ENCODE assay signal across 25 cellular contexts in genomic region chr10:14456218-14456869, GRCh38.
DNase-seq lines count a peak whose midpoint lies in the region; ATAC-seq and TF ChIP-seq lines count a peak whose summit lies in the region.
"Had no signal": no experiment of that assay in that cellular context is flagged by ENCODE, and none has a peak within 500 bp of the region (broad histone marks: within the 10 kb centered on the region; RNA-seq: fewer than 3 reads in every experiment).

No MANE protein-coding gene starts in this region.

- TF ChIP-seq CTCF in vagina (IDR thresholded peaks at IDR 0.05): no peak
- no peak for TF ChIP-seq CTCF in WTC11 (IDR thresholded peaks at IDR 0.05)

- H3K36me3 ChIP-seq in vagina: no peaks in the 10 kb centered on the region
- H3K36me3 ChIP-seq: BE2C, MG63, tibial nerve had no signal

- CTCF ChIA-PET in WTC11 (lab: Charles Lee): no interaction called here

- DNase-seq in SKM-1 treated with dmso at 0.1 percent for 144 hours (lab: John Stamatoyannopoulos, UW; ENCODE audit: unreplicated experiment) (peak; percentile 6), SKM-1 (lab: John Stamatoyannopoulos, UW; ENCODE audit: unreplicated experiment) (no peak), NOMO-1 treated with dmso at 0.1 percent for 144 hours (lab: John Stamatoyannopoulos, UW; ENCODE audit: unreplicated experiment) (peak; percentile 28), vagina (ENCODE audit: extremely low spot score in 2 of 2) (no peak), WTC11 (ENCODE audit: low spot score) (no peak), NCI-H2171 (lab: John Stamatoyannopoulos, UW) (no peak)
- no peak for DNase-seq in activated CD4-positive, alpha-beta T cell treated with anti-CD3 and anti-CD28 coated beads for 48 hours
- DNase-seq: 8988T; activated CD4-positive, alpha-beta T cell treated with anti-CD3 and anti-CD28 coated beads for 36 hours; activated naive CD4-positive, alpha-beta T cell treated with anti-CD3 and anti-CD28 coated beads, Interleukin-2, amount 10 ng/mL, durations not matched to agents 7 days and 5 days; BE2C; Caco-2; DND-41; glutamatergic neuron; HFFc6; MG63; NCI-H1694 treated with DMSO at 0.1 percent for 48 hours; NCI-H526 treated with DMSO at 0.1 percent for 48 hours; Right ventricle myocardium superior; stimulated activated CD4-positive, alpha-beta T cell treated with anti-CD3 and anti-CD28 coated beads, Interleukin-2, amount 100 ng/mL, for 48 hours; T-cell had no signal

- no peaks in the 10 kb centered on the region for H3K4me1 Mint-ChIP-seq in WTC11
- H3K4me1 Mint-ChIP-seq: activated CD4-positive, alpha-beta T cell treated with anti-CD3 and anti-CD28 coated beads for 36 hours; activated naive CD4-positive, alpha-beta T cell treated with anti-CD3 and anti-CD28 coated beads, Interleukin-2, amount 10 ng/mL, durations not matched to agents 7 days and 5 days; T-cell had no signal

- H3K27ac ChIP-seq in vagina: no peak overlapping the region
- H3K27ac ChIP-seq: tibial nerve had no signal

- peaks cover 15% of the 10 kb centered on the region for H3K36me3 Mint-ChIP-seq in WTC11
- H3K36me3 Mint-ChIP-seq: activated naive CD4-positive, alpha-beta T cell treated with anti-CD3 and anti-CD28 coated beads, Interleukin-2, amount 10 ng/mL, durations not matched to agents 7 days and 5 days had no signal

- H3K27me3 ChIP-seq in vagina: no peaks in the 10 kb centered on the region
- H3K27me3 ChIP-seq: BE2C, MG63, tibial nerve had no signal

- no peak overlapping the region for H3K4me3 Mint-ChIP-seq in WTC11
- H3K4me3 Mint-ChIP-seq: activated CD4-positive, alpha-beta T cell treated with anti-CD3 and anti-CD28 coated beads for 36 hours; activated naive CD4-positive, alpha-beta T cell treated with anti-CD3 and anti-CD28 coated beads, Interleukin-2, amount 10 ng/mL, durations not matched to agents 7 days and 5 days; HFFc6; stimulated activated naive CD8-positive, alpha-beta T cell treated with anti-CD3 and anti-CD28 coated beads, Interleukin-15, Interleukin-2, amounts not matched to agents 100 ng/mL and 50 ng/mL, for 24 hours; T-cell had no signal

- H3K9me3 ChIP-seq in vagina: no peaks in the 10 kb centered on the region
- H3K9me3 ChIP-seq: BE2C, MG63, tibial nerve had no signal

- ATAC-seq in HG03095 (IDR thresholded peaks at IDR 0.05; ENCODE audit: unreplicated experiment) (peak; percentile 89), WTC11 (no peak)
- ATAC-seq: activated CD4-positive, alpha-beta T cell treated with anti-CD3 and anti-CD28 coated beads for 36 hours; T-cell had no signal

- H3K27ac Mint-ChIP-seq in WTC11: no peak overlapping the region
- H3K27ac Mint-ChIP-seq: activated CD4-positive, alpha-beta T cell treated with anti-CD3 and anti-CD28 coated beads for 36 hours; activated naive CD4-positive, alpha-beta T cell treated with anti-CD3 and anti-CD28 coated beads, Interleukin-2, amount 10 ng/mL, durations not matched to agents 7 days and 5 days; HFFc6; stimulated activated naive CD8-positive, alpha-beta T cell treated with anti-CD3 and anti-CD28 coated beads, Interleukin-15, Interleukin-2, amounts not matched to agents 100 ng/mL and 50 ng/mL, for 24 hours; T-cell had no signal

- intact Hi-C loops in vagina (cut with DNase I): no loop called here

- H3K27me3 Mint-ChIP-seq in WTC11 (ENCODE audit: low read depth): peaks cover 5% of the 10 kb centered on the region; the same call in 1 of the 2 replicates

- POLR2A ChIA-PET in WTC11 (lab: Charles Lee): no interaction called here

- no peak overlapping the region for H3K4me3 ChIP-seq in vagina
- H3K4me3 ChIP-seq: MG63, smooth muscle cell, tibial nerve had no signal

- no peaks in the 10 kb centered on the region for H3K4me1 ChIP-seq in vagina
- H3K4me1 ChIP-seq: BE2C, Caco-2 had no signal

- H3K9me3 Mint-ChIP-seq in WTC11: peaks cover 32% of the 10 kb centered on the region
- H3K9me3 Mint-ChIP-seq: activated naive CD4-positive, alpha-beta T cell treated with anti-CD3 and anti-CD28 coated beads, Interleukin-2, amount 10 ng/mL, durations not matched to agents 7 days and 5 days; HFFc6 had no signal

- TF ChIP-seq POLR2A in vagina (IDR thresholded peaks at IDR 0.05): no peak

TF ChIP-seq in WTC11, 78 proteins besides CTCF, POLR2A, EP300 and RAD21:
- TF ChIP-seq SMAD4 (CRISPR knock-in tag; IDR thresholded peaks at IDR 0.05) (no peak), MLX (CRISPR knock-in tag; IDR thresholded peaks at IDR 0.05) (no peak), GTF2I (CRISPR knock-in tag; conservative IDR thresholded peaks at IDR 0.05) (no peak), FOXJ3 (CRISPR knock-in tag; IDR thresholded peaks at IDR 0.05; ENCODE audit: borderline replicate concordance) (no peak)

Comparison
In these comparisons a context has a peak if more than half of its experiments do, and no peak if none do; other contexts are left out.
1. DNase-seq: peak in SKM-1 treated with dmso at 0.1 percent for 144 hours (single experiment) and NOMO-1 treated with dmso at 0.1 percent for 144 hours (single experiment); none in SKM-1 (single experiment), vagina (0 of 2), WTC11 (single experiment), activated CD4-positive, alpha-beta T cell treated with anti-CD3 and anti-CD28 coated beads for 48 hours (single experiment) and NCI-H2171 (single experiment).